8 cellular contexts compared by ENCODE assay signal in genomic region chr1:212607924-212608208, GRCh38. TPM values are rescaled to one million over a fixed set of nuclear protein-coding genes. Genes with fewer than 3 reads are reported as not detected.
DNase-seq lines count a peak whose midpoint lies in the region; FAIRE-seq and TF ChIP-seq lines count a peak whose summit lies in the region.

No MANE protein-coding gene starts in this region.

- peaks cover 24% of the 10 kb centered on the region for H3K23me2 ChIP-seq in H9 (ENCODE audit: insufficient read length, low read depth, low read length, poor library complexity, severe bottlenecking)

- no peak overlapping the region for H4K8ac ChIP-seq in H9 (replicated peaks; ENCODE audit: insufficient read length, low read depth, low read length)

- no peak for TF ChIP-seq CTCF in H9 (conservative IDR thresholded peaks at IDR 0.05)
- no peak for TF ChIP-seq CTCF in esophagus squamous epithelium (IDR thresholded peaks at IDR 0.05)
- no peak for TF ChIP-seq CTCF in osteocyte (IDR thresholded peaks at IDR 0.05)

- H3T11ph ChIP-seq in H9 (ENCODE audit: low read length) = no peak overlapping the region

- intact Hi-C loops in esophagus squamous epithelium (cut with DNase I) = loop anchor here (5.0 to 10.0 kb wide), 2 partner anchors 46 to 133 kb away; no protein-coding TSS in a partner anchor

- peaks cover 34% of the 10 kb centered on the region for H3K27me3 ChIP-seq in H9 (ENCODE audit: insufficient read depth, low read length)
- peaks cover 0 to 72% (median 0%) of the 10 kb centered on the region in 4 donors for H3K27me3 ChIP-seq in esophagus squamous epithelium

- H3K27me3 Mint-ChIP-seq in H9 (ENCODE audit: low read depth) = peaks cover 69% of the 10 kb centered on the region
- H3K27me3 Mint-ChIP-seq in osteocyte (ENCODE audit: unreplicated experiment) = peaks cover 52% of the 10 kb centered on the region

- H4K5ac ChIP-seq in H9 (ENCODE audit: insufficient read length, low read depth, low read length) = no peak overlapping the region

- no peak overlapping the region for H2BK12ac ChIP-seq in H9 (ENCODE audit: insufficient read length, low read depth, low read length)

- H3K27ac ChIP-seq in H9 (ENCODE audit: insufficient read length, low read depth, low read length) = no peak overlapping the region
- H3K27ac ChIP-seq in esophagus squamous epithelium = peak overlapping the region; percentile 89 to 99 (median 98)

- H3K36me3 Mint-ChIP-seq in H9 (ENCODE audit: insufficient read depth in 1 of 3, low read depth in 3 of 3) = peaks cover 0 to 8% (median 4%) of the 10 kb centered on the region in 3 experiments; a peak in 3 of 7 replicates
- H3K36me3 Mint-ChIP-seq in osteocyte (ENCODE audit: unreplicated experiment) = no peaks in the 10 kb centered on the region

- H3K14ac ChIP-seq in H9 (ENCODE audit: insufficient read depth, low read length) = peak overlapping the region; percentile 83

- H3K9ac ChIP-seq in H9 (ENCODE audit: extremely low read depth, insufficient read length, low read length) = peak overlapping the region; percentile 54

- no peak overlapping the region for H3K4ac ChIP-seq in H9 (ENCODE audit: low read depth, low read length)

- no peak overlapping the region for H2AFZ ChIP-seq in H9 (ENCODE audit: low read length)

- H2BK20ac ChIP-seq in H9 (ENCODE audit: low read depth, low read length, poor library complexity, severe bottlenecking) = no peak overlapping the region

- DNase-seq in ELR (ENCODE audit: low read depth) (peak; percentile 35), H9 (no peak), RPMI7951 (ENCODE audit: low read depth) (peak; percentile 9), esophagus squamous epithelium (lab: John Stamatoyannopoulos, UW) (no peak), osteocyte (ENCODE audit: extremely low spot score, unreplicated experiment) (no peak), NCI-H2227 treated with DMSO at 0.1 percent for 48 hours (lab: John Stamatoyannopoulos, UW) (no peak), frontal cortex (ENCODE audit: low spot score in 2 of 2) (no peak)
- DNase-seq in stimulated activated CD4-positive, alpha-beta T cell treated with anti-CD3 and anti-CD28 coated beads, Interleukin-12 subunit alpha, Interleukin-12 subunit beta, amount 100 ng/mL, for 4 hours = no peak

- H4K91ac ChIP-seq in H9 (ENCODE audit: insufficient read length, low read depth, low read length) = no peak overlapping the region

- H2AK5ac ChIP-seq in H9 (ENCODE audit: insufficient read length, low read length) = no peak overlapping the region

- H3K4me3 Mint-ChIP-seq in H9 (peak overlapping the region; percentile 78 to 84), osteocyte (ENCODE audit: unreplicated experiment) (peak overlapping the region; percentile 84)

- H3K56ac ChIP-seq in H9 (ENCODE audit: insufficient read length, low read depth, low read length) = no peak overlapping the region

- no peak overlapping the region for H2BK5ac ChIP-seq in H9 (ENCODE audit: insufficient read length, low read length)

- FAIRE-seq in frontal cortex (lab: Jason Lieb, UNC) = no peak

- H2BK120ac ChIP-seq in H9 (ENCODE audit: low read depth, low read length, poor library complexity, severe bottlenecking) = no peak overlapping the region

- H3K27ac Mint-ChIP-seq in H9 (peak overlapping the region in 1 of 3 experiments; percentile 0; a peak in 2 of 7 replicates), osteocyte (ENCODE audit: unreplicated experiment) (peak overlapping the region; percentile 96)

- H3K9me3 ChIP-seq in H9 (ENCODE audit: control insufficient read depth, low read depth, low read length) (no peaks in the 10 kb centered on the region), esophagus squamous epithelium (no peaks in the 10 kb centered on the region)

- no CpG with 5 or more reads among the region's 27 CpGs for WGBS in H9 (ENCODE audit: extremely low coverage, insufficient read length, low lambda C conversion rate)
- 0% methylated on average over 5 to 13 of the region's 27 CpGs for WGBS in esophagus squamous epithelium, 2 donors

- H4K20me1 ChIP-seq in H9 (ENCODE audit: control insufficient read depth, insufficient read depth, insufficient read length) = no peaks in the 10 kb centered on the region

- TF ChIP-seq POLR2A in esophagus squamous epithelium (IDR thresholded peaks at IDR 0.05) = no peak

- peaks cover 11% of the 10 kb centered on the region; the same call in 1 of the 2 replicates for H3K79me2 ChIP-seq in H9 (ENCODE audit: insufficient read depth, low read length)

- no peak overlapping the region for H3K23ac ChIP-seq in H9 (ENCODE audit: insufficient read length, low read depth, low read length)

- no peak overlapping the region for H2BK15ac ChIP-seq in H9 (ENCODE audit: low read depth, low read length)

- H3K4me1 ChIP-seq in H9 (ENCODE audit: insufficient read depth, low read length) (peaks cover 18% of the 10 kb centered on the region), esophagus squamous epithelium (peaks cover 17 to 67% (median 31%) of the 10 kb centered on the region in 3 donors)

- H3K18ac ChIP-seq in H9 (ENCODE audit: insufficient read length, low read depth, low read length) = peak overlapping the region; percentile 92

- H3K4me3 ChIP-seq in esophagus squamous epithelium = peak overlapping the region; percentile 51 to 82 (median 71)

- H3K79me1 ChIP-seq in H9 (ENCODE audit: insufficient read depth, low read depth, low read length, poor library complexity, severe bottlenecking) = no peaks in the 10 kb centered on the region

- H3K4me1 Mint-ChIP-seq in H9 = peaks cover 59 to 62% of the 10 kb centered on the region in 2 experiments
- H3K4me1 Mint-ChIP-seq in osteocyte (ENCODE audit: unreplicated experiment) = peaks cover 34% of the 10 kb centered on the region

- peak overlapping the region; percentile 93 for H3K4me2 ChIP-seq in H9 (ENCODE audit: insufficient read depth, insufficient read length, low read length)

- no peaks in the 10 kb centered on the region for H3K36me3 ChIP-seq in esophagus squamous epithelium

- no peaks in the 10 kb centered on the region; a peak in 1 of 5 replicates for H3K9me3 Mint-ChIP-seq in H9
- H3K9me3 Mint-ChIP-seq in osteocyte (ENCODE audit: unreplicated experiment) = no peaks in the 10 kb centered on the region

RNA-seq across cellular contexts. Expression of gene ATF3, which starts 0.7 kb away (rescaled TPM):
- total RNA-seq in H9 (2021) (11.3 and 14.7 TPM in 2 replicates), esophagus squamous epithelium (1 to 10 TPM; 2.1 to 6.5 (median 3.0) TPM), osteocyte (18.7 and 45.3 TPM in 2 replicates), frontal cortex (1.6 TPM)
- 1.2 and 1.4 TPM in 2 replicates for total RNA-seq in RPMI7951 (2014; rRNA removed; shearing (Covaris generic))

Comparison
In these comparisons a context has a peak if more than half of its experiments do, and no peak if none do; other contexts are left out.
1. DNase-seq: peak in ELR (single experiment) and RPMI7951 (single experiment); none in H9 (single experiment), esophagus squamous epithelium (single experiment), osteocyte (single experiment), NCI-H2227 treated with DMSO at 0.1 percent for 48 hours (single experiment), frontal cortex (0 of 2) and stimulated activated CD4-positive, alpha-beta T cell treated with anti-CD3 and anti-CD28 coated beads, Interleukin-12 subunit alpha, Interleukin-12 subunit beta, amount 100 ng/mL, for 4 hours (single experiment).